1 cellular context compared by ENCODE assay signal in genomic region chr1:36400825-36401601, GRCh38.
TF ChIP-seq lines count a peak whose summit lies in the region.

No MANE protein-coding gene starts in this region.

TF ChIP-seq in HEK293, 187 proteins besides CTCF, POLR2A, EP300 and RAD21 (continued from another document and continues in another):
- TF ChIP-seq ZNF280D (tag by site-specific recombination; IDR thresholded peaks at IDR 0.05): no peak
- peak; percentile 53; the same call in 1 of the 2 replicates for TF ChIP-seq ZNF121 (tag by site-specific recombination; IDR thresholded peaks at IDR 0.05)
- peak; percentile 70; the same call in 1 of the 2 replicates for TF ChIP-seq SP3 (tag by site-specific recombination; IDR thresholded peaks at IDR 0.05)
- peak; percentile 45; the same call in 1 of the 2 replicates for TF ChIP-seq ZNF629 (tag by site-specific recombination; IDR thresholded peaks at IDR 0.05)
- TF ChIP-seq ZNF530 (tag by site-specific recombination; IDR thresholded peaks at IDR 0.05; ENCODE audit: low read depth): no peak
- TF ChIP-seq ZNF24 (tag by site-specific recombination; IDR thresholded peaks at IDR 0.05): peak; percentile 51; the same call in 1 of the 2 replicates
- no peak for TF ChIP-seq ZNF843 (tag by site-specific recombination; IDR thresholded peaks at IDR 0.05)
- TF ChIP-seq ZNF664 (tag by site-specific recombination; IDR thresholded peaks at IDR 0.05): 0 out of 2 replicates have a peak, but pooled peaks have one; percentile 7
- no peak for TF ChIP-seq KLF8 (tag by site-specific recombination; IDR thresholded peaks at IDR 0.05)
- peak; percentile 81 for TF ChIP-seq ZNF600 (tag by site-specific recombination; IDR thresholded peaks at IDR 0.05)
- peak; percentile 94 for TF ChIP-seq ZNF692 (tag by site-specific recombination; IDR thresholded peaks at IDR 0.05)
- TF ChIP-seq ZNF394 (tag by site-specific recombination; IDR thresholded peaks at IDR 0.05; ENCODE audit: borderline replicate concordance): peak; percentile 42; the same call in 1 of the 2 replicates
- TF ChIP-seq ZNF558 (tag by site-specific recombination; IDR thresholded peaks at IDR 0.05): peak; percentile 51
- peak; percentile 90 for TF ChIP-seq ZBTB17 (tag by site-specific recombination; IDR thresholded peaks at IDR 0.05)
- no peak for TF ChIP-seq ZFP41 (tag by site-specific recombination; IDR thresholded peaks at IDR 0.05; ENCODE audit: borderline replicate concordance)
- TF ChIP-seq ZBTB26 (tag by site-specific recombination; optimal IDR thresholded peaks at IDR 0.05): peak; percentile 17
- TF ChIP-seq ZNF580 (tag by site-specific recombination; IDR thresholded peaks at IDR 0.05): peak; percentile 91
- peak; percentile 32 for TF ChIP-seq ZNF518A (tag by site-specific recombination; conservative IDR thresholded peaks at IDR 0.05; ENCODE audit: low read depth)
- no peak for TF ChIP-seq ZNF510 (tag by site-specific recombination; IDR thresholded peaks at IDR 0.05; ENCODE audit: insufficient replicate concordance)
- peak; percentile 97 for TF ChIP-seq ZBTB11 (tag by site-specific recombination; conservative IDR thresholded peaks at IDR 0.05; ENCODE audit: low read depth)
- TF ChIP-seq SP7 (tag by site-specific recombination; IDR thresholded peaks at IDR 0.05): peak; percentile 77
- TF ChIP-seq EGR2 (tag by site-specific recombination; IDR thresholded peaks at IDR 0.05; ENCODE audit: low read depth): no peak
- TF ChIP-seq ZNF26 (tag by site-specific recombination; IDR thresholded peaks at IDR 0.05): no peak
- peak; percentile 84 for TF ChIP-seq GLIS1 (tag by site-specific recombination; IDR thresholded peaks at IDR 0.05)
- TF ChIP-seq ZNF175 (tag by site-specific recombination; IDR thresholded peaks at IDR 0.05): no peak
- no peak for TF ChIP-seq ZNF266 (tag by site-specific recombination; IDR thresholded peaks at IDR 0.05; ENCODE audit: low read depth)
- peak; percentile 92 for TF ChIP-seq ZSCAN30 (tag by site-specific recombination; IDR thresholded peaks at IDR 0.05)
- no peak for TF ChIP-seq KLF7 (tag by site-specific recombination; IDR thresholded peaks at IDR 0.05; ENCODE audit: borderline replicate concordance)
- TF ChIP-seq ZFP69B (tag by site-specific recombination; IDR thresholded peaks at IDR 0.05): peak; percentile 92
- no peak for TF ChIP-seq SETDB1 (IDR thresholded peaks at IDR 0.05; ENCODE audit: insufficient read length, low read length)
- TF ChIP-seq KLF10 (tag by site-specific recombination; IDR thresholded peaks at IDR 0.05): peak; percentile 70; the same call in 1 of the 2 replicates
- 0 out of 2 replicates have a peak, but pooled peaks have one; percentile 34 for TF ChIP-seq IKZF3 (tag by site-specific recombination; IDR thresholded peaks at IDR 0.05)
- TF ChIP-seq ZNF324 (tag by site-specific recombination; IDR thresholded peaks at IDR 0.05): peak; percentile 66; the same call in 1 of the 2 replicates
- TF ChIP-seq GLIS2 (tag by site-specific recombination; IDR thresholded peaks at IDR 0.05): peak; percentile 73
- no peak for TF ChIP-seq ZNF132 (tag by site-specific recombination; IDR thresholded peaks at IDR 0.05; ENCODE audit: borderline replicate concordance)
- no peak for TF ChIP-seq ZNF311 (tag by site-specific recombination; IDR thresholded peaks at IDR 0.05; ENCODE audit: borderline replicate concordance)
- TF ChIP-seq ZNF529 (tag by site-specific recombination; IDR thresholded peaks at IDR 0.05; ENCODE audit: insufficient replicate concordance): no peak
- TF ChIP-seq BCL11A (tag by site-specific recombination; IDR thresholded peaks at IDR 0.05; ENCODE audit: low read depth): no peak; the same call in 1 of the 2 replicates
- TF ChIP-seq ZNF548 (tag by site-specific recombination; IDR thresholded peaks at IDR 0.05): no peak
- TF ChIP-seq ZNF114 (tag by site-specific recombination; IDR thresholded peaks at IDR 0.05): no peak
- TF ChIP-seq ZIC2 (tag by site-specific recombination; IDR thresholded peaks at IDR 0.05): peak; percentile 79
- TF ChIP-seq ZNF501 (tag by site-specific recombination; IDR thresholded peaks at IDR 0.05): 0 out of 2 replicates have a peak, but pooled peaks have one; percentile 31
- no peak; the same call in 1 of the 2 replicates for TF ChIP-seq ZNF335 (tag by site-specific recombination; conservative IDR thresholded peaks at IDR 0.05)
- peak; percentile 44; the same call in 1 of the 2 replicates for TF ChIP-seq ZBTB21 (tag by site-specific recombination; IDR thresholded peaks at IDR 0.05)
- TF ChIP-seq ZBTB8A (tag by site-specific recombination; IDR thresholded peaks at IDR 0.05): peak; percentile 66
- TF ChIP-seq ZNF341 (tag by site-specific recombination; IDR thresholded peaks at IDR 0.05; ENCODE audit: low read depth): peak; percentile 86
- TF ChIP-seq WT1 (tag by site-specific recombination; IDR thresholded peaks at IDR 0.05): peak; percentile 81
- TF ChIP-seq ZNF704 (tag by site-specific recombination; IDR thresholded peaks at IDR 0.05): no peak
- no peak for TF ChIP-seq ZNF426 (tag by site-specific recombination; IDR thresholded peaks at IDR 0.05)
- peak; percentile 58; the same call in 1 of the 2 replicates for TF ChIP-seq ZNF76 (tag by site-specific recombination; IDR thresholded peaks at IDR 0.05; ENCODE audit: borderline replicate concordance, low read depth)
- TF ChIP-seq ZEB2 (tag by site-specific recombination; IDR thresholded peaks at IDR 0.05): peak; percentile 62; the same call in 1 of the 2 replicates
- TF ChIP-seq SP2 (tag by site-specific recombination; IDR thresholded peaks at IDR 0.05): peak; percentile 87
